10 cellular contexts compared by ENCODE assay signal in the genomic region with DNA sequence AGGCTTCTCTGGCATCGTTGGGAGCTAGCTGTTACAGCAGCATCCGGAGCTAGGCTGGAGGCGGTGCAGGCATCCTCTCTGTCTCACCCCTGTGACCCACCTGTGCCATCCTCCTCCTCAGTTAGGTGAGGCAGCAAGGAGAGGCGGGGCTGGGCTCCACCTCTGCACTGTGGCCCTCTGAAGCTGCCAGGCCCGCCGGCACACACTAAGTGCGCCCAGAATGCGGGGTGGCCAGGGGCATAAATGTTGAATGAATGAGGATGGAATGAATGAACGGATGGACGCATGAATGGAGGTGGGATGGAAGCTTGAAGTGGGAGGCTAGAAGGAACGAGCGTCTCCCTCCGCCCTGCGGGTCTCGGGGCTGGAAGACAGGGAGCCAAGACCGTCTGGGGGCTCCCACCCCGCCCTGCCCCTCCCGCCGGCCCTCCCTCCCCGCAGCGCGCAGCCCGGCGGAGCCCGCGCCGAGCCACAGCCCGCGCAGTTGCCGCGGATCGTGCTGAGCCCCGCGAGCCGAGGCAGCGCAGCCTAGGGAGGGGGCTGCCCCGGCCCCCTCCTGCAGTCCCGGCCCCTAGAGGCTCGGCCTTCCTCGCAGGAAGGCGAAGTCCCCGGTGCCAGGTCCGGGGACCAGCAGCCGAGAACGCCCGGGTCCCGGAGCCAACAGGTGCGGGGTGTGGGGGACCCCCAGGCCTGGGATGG. TPM values are rescaled to one million over a fixed set of nuclear protein-coding genes. Genes with fewer than 3 reads are reported as not detected.
DNase-seq lines count a peak whose midpoint lies in the region; FAIRE-seq and TF ChIP-seq lines count a peak whose summit lies in the region.
"Had no signal": no experiment of that assay in that cellular context is flagged by ENCODE, and none has a peak within 500 bp of the region (broad histone marks: within the 10 kb centered on the region; RNA-seq: fewer than 3 reads in every experiment).

Gene HCRTR1 (plus strand): TSS at position 472 of the 699 bp plus-strand sequence. CDS start 1,504 bp downstream, outside the sequence.

- dilution Hi-C loops in endothelial cell of umbilical vein (cut with MboI; ENCODE audit: extremely low pct_ligation_motif_present, low sequenced_read_pairs) = no loop called here

- H3K9me3 Mint-ChIP-seq in nephron = no peaks in the 10 kb centered on the region
- H3K9me3 Mint-ChIP-seq: activated T-helper 2 cell treated with anti-CD3 and anti-CD28 coated beads, Interferon-gamma antibody, Interleukin-2, Interleukin-4, amounts not matched to agents 10 μg/mL and 5 μg/mL and 100 μg/mL, durations not matched to agents 14 hours and 24 hours and 36 hours had no signal

- in situ Hi-C loops in GM13976 (cut with MboI; ENCODE audit: low sequenced_read_pairs, unreplicated experiment) = loop anchor here (10.0 kb wide), 1 partner anchor 53 kb away; no protein-coding TSS in a partner anchor
- in situ Hi-C loops in G401 (cut with HindIII; ENCODE audit: low sequenced_read_pairs) = no loop called here

- H3K36me3 Mint-ChIP-seq in nephron (ENCODE audit: low read depth) = no peaks in the 10 kb centered on the region

- POLR2A ChIA-PET in AG04450 (lab: Yijun Ruan, JAX) = interaction anchor here (0.7 to 1.3 kb wide), 2 partner anchors 27 to 222 kb away, joined by 3 to 12 read pairs; partner anchors contain the start of gene PEF1
- POLR2A ChIA-PET in endothelial cell of umbilical vein (lab: Charles Lee) = interaction anchor here (0.7 kb wide), 1 partner anchor 106 kb away, joined by 3 read pairs; no protein-coding TSS in a partner anchor

- no peaks in the 10 kb centered on the region for H3K36me3 ChIP-seq in endothelial cell of umbilical vein (ENCODE audit: control insufficient read depth in 2 of 2, extremely low read depth in 1 of 2, insufficient read depth in 2 of 2, low read length in 2 of 2)

- H3K4me3 Mint-ChIP-seq in nephron = peak within 1 kb of the TSS; percentile 76 to 83 (median 79)

- no peaks in the 10 kb centered on the region for H3K79me2 ChIP-seq in endothelial cell of umbilical vein (ENCODE audit: control insufficient read depth, insufficient read depth, low read length)

- H3K27ac ChIP-seq in AG04450 (ENCODE audit: low read depth, low read length) (no peak within 1 kb of the TSS), endothelial cell of umbilical vein (ENCODE audit: insufficient read depth, low read depth, low read length) (no peak within 1 kb of the TSS)

- no peaks in the 10 kb centered on the region for H4K20me1 ChIP-seq in endothelial cell of umbilical vein (replicated peaks; ENCODE audit: control insufficient read depth, extremely low read depth, insufficient read depth, low read length)

- no peak for TF ChIP-seq CTCF in AG04450 (IDR thresholded peaks at IDR 0.05; ENCODE audit: low read depth, low read length)
- no peak for TF ChIP-seq CTCF in endothelial cell of umbilical vein (IDR thresholded peaks at IDR 0.05; ENCODE audit: extremely low read depth in 1 of 2, insufficient read depth in 1 of 2, low read depth in 1 of 2, low read length in 2 of 2)
- TF ChIP-seq CTCF in nephron (IDR thresholded peaks at IDR 0.05; ENCODE audit: unreplicated experiment in 3 of 3) = no peak
- TF ChIP-seq CTCF in GM13976 (IDR thresholded peaks at IDR 0.05; ENCODE audit: borderline replicate concordance, control extremely low read depth, extremely low read depth, insufficient read depth, missing control alignments) = no peak

- H3K4me3 ChIP-seq in AG04450 (ENCODE audit: low read depth, low read length) = peak within 1 kb of the TSS; percentile 54
- peak within 1 kb of the TSS; percentile 39 to 58 (median 54) for H3K4me3 ChIP-seq in endothelial cell of umbilical vein (replicated peaks in 1 of 3; ENCODE audit: insufficient read depth in 1 of 3, low read depth in 1 of 3, low read length in 3 of 3)

- H3K4me1 Mint-ChIP-seq in nephron = peaks cover 16% of the 10 kb centered on the region

- intact Hi-C loops in endothelial cell of umbilical vein (cut with micrococcal nuclease) = loop anchor here (10.0 kb wide), 1 partner anchor 223 kb away; no protein-coding TSS in a partner anchor

- peak within 1 kb of the TSS; percentile 89 for H2AFZ ChIP-seq in endothelial cell of umbilical vein (ENCODE audit: low read depth, low read length)

- no TSS peak for BruUV-seq in endothelial cell of umbilical vein (replicated peaks; lab: Mats Ljungman, UMichigan)

- TF ChIP-seq POLR2A in endothelial cell of umbilical vein (IDR thresholded peaks at IDR 0.05; ENCODE audit: low read depth, low read length) = no peak

- H3K9me1 ChIP-seq in endothelial cell of umbilical vein (replicated peaks; ENCODE audit: control insufficient read depth, extremely low read depth, insufficient read depth, low read length) = no peaks in the 10 kb centered on the region

- FAIRE-seq in endothelial cell of umbilical vein (lab: Jason Lieb, UNC) = no peak

- peak within 1 kb of the TSS; percentile 73 for H3K4me2 ChIP-seq in endothelial cell of umbilical vein (ENCODE audit: insufficient read depth, low read length)

- H3K9me3 ChIP-seq in AG04450 (ENCODE audit: control insufficient read depth, insufficient read depth, low read length) = no peaks in the 10 kb centered on the region; the same call in 1 of the 2 replicates
- H3K9me3 ChIP-seq in endothelial cell of umbilical vein (replicated peaks; ENCODE audit: control insufficient read depth, insufficient read depth, low read length) = no peaks in the 10 kb centered on the region

- peaks cover 43% of the 10 kb centered on the region for H3K27me3 Mint-ChIP-seq in nephron (ENCODE audit: low read depth)

- H3K4me1 ChIP-seq in endothelial cell of umbilical vein (ENCODE audit: control insufficient read depth, extremely low read depth, insufficient read depth, low read length) = no peaks in the 10 kb centered on the region

- H3K27me3 ChIP-seq in AG04450 (ENCODE audit: control insufficient read depth, insufficient read depth, low read length) = peaks cover 21% of the 10 kb centered on the region
- H3K27me3 ChIP-seq in endothelial cell of umbilical vein (ENCODE audit: control insufficient read depth in 2 of 2, insufficient read depth in 2 of 2, low read length in 2 of 2) = peaks cover 0 to 1% of the 10 kb centered on the region in 2 experiments

- H3K27ac Mint-ChIP-seq in nephron = no peak within 1 kb of the TSS
- H3K27ac Mint-ChIP-seq: activated T-helper 2 cell treated with anti-CD3 and anti-CD28 coated beads, Interferon-gamma antibody, Interleukin-2, Interleukin-4, amounts not matched to agents 10 μg/mL and 5 μg/mL and 100 μg/mL, durations not matched to agents 14 hours and 24 hours and 36 hours had no signal

- no peak for DNase-seq in AG04450 (ENCODE audit: low read depth, low spot score)
- peak; percentile 27 for DNase-seq in NCI-H69 (lab: John Stamatoyannopoulos, UW)
- DNase-seq in endothelial cell of umbilical vein (ENCODE audit: low read depth, low spot score) = no peak
- no peak for DNase-seq in GM13976 (ENCODE audit: low spot score)
- no peak for DNase-seq in G401 (ENCODE audit: low spot score)
- no peak for DNase-seq in stimulated activated CD4-positive, alpha-beta T cell treated with anti-CD3 and anti-CD28 coated beads, Interleukin-12 subunit alpha, Interleukin-12 subunit beta, amount 100 ng/mL, for 4 hours
- DNase-seq in HK-2 (ENCODE audit: unreplicated experiment) = no peak

- H3K9ac ChIP-seq in endothelial cell of umbilical vein (replicated peaks; ENCODE audit: extremely low read depth, insufficient read depth, low read length) = peak within 1 kb of the TSS; percentile 26

- CTCF ChIA-PET in AG04450 (lab: Charles Lee) = interaction anchor here (0.6 to 3.2 kb wide), 12 partner anchors 8 to 60 kb away, joined by 3 to 29 read pairs (median 4); no protein-coding TSS in a partner anchor
- CTCF ChIA-PET in endothelial cell of umbilical vein (lab: Charles Lee) = interaction anchor here (0.6 to 3.2 kb wide), 24 partner anchors 9 to 171 kb away, joined by 3 to 73 read pairs (median 4); no protein-coding TSS in a partner anchor

TF ChIP-seq in endothelial cell of umbilical vein, 7 proteins besides CTCF, POLR2A, EP300 and RAD21:
- no peak for TF ChIP-seq GATA2 (IDR thresholded peaks at IDR 0.05; ENCODE audit: insufficient read depth, insufficient read length, low read depth, low read length)
- peak; percentile 31 for TF ChIP-seq EZH2 (IDR thresholded peaks at IDR 0.05; ENCODE audit: borderline replicate concordance, low read depth, low read length, severe bottlenecking)
- TF ChIP-seq FOS (IDR thresholded peaks at IDR 0.05; ENCODE audit: borderline replicate concordance, insufficient read depth, low read length) = no peak

RNA-seq across cellular contexts. Expression of gene HCRTR1, which starts in this region (rescaled TPM):
- polyA plus RNA-seq in AG04450 (2011; rRNA removed) (not detected in 2 replicates), endothelial cell of umbilical vein (1.3 and 1.5 TPM in 2 replicates)
- polyA minus RNA-seq in AG04450 (2011; rRNA and poly(A)+ RNA removed) = not detected in 2 replicates
- 0.93 and 1.4 TPM in 2 replicates for total RNA-seq in endothelial cell of umbilical vein
- polyA plus RNA-seq in endothelial cell of umbilical vein (2011; cell fraction: cytosol; rRNA removed) = 0.75 and 0.86 TPM in 2 replicates
- polyA plus RNA-seq in endothelial cell of umbilical vein (2011; cell fraction: nucleus; rRNA removed) = 3.1 and 3.2 TPM in 2 replicates
- polyA plus RNA-seq in endothelial cell of umbilical vein (2012) = 0.32 and 0.57 TPM in 2 replicates
- 1.5 and 1.7 TPM in 2 replicates for polyA minus RNA-seq in endothelial cell of umbilical vein
- not detected for polyA minus RNA-seq in endothelial cell of umbilical vein (2011; cell fraction: cytosol; rRNA and poly(A)+ RNA removed)
- polyA minus RNA-seq in endothelial cell of umbilical vein (2011; cell fraction: nucleus; rRNA and poly(A)+ RNA removed) = 1.0 and 1.1 TPM in 2 replicates
- 2.0 and 4.2 TPM in 2 replicates for total RNA-seq in G401 (2014; rRNA removed; shearing (Covaris generic))
- total RNA-seq: activated T-helper 2 cell treated with anti-CD3 and anti-CD28 coated beads, Interferon-gamma antibody, Interleukin-2, Interleukin-4, amounts not matched to agents 10 μg/mL and 5 μg/mL and 100 μg/mL, durations not matched to agents 14 hours and 24 hours and 36 hours; HT-29 had no signal
